ENCODE assay signal across 18 cellular contexts in the genomic region with DNA sequence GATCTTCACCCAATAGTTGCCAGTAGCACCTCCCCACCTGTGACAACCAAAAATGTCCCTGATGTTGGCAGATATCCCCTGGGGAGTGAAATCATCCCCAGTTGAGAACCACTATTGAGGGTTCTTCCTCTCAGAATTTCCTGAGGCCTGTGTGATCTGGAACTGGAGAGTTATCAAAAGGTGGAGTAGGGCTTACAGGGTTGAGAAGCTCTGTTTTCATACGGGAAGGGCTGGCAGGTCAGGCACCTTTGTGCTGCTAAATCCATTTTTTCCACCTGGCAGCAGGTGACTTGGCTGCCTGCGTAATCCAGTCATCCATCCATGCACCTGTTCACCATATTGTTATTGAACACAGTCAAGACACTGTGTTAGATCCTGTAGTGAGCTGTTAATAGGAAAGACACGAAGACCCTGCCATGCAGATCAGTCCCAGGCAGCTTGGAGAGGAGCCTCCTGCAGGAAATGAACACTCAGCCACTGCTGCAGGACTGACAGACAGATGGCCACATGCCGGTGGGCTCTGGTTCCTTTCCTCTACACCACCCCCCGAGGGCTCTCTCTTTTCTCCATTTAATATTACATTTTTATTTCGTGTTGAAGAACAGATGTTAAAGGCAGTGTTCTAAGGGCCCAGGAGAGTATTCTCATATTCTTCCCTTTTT. TPM values are rescaled to one million over a fixed set of nuclear protein-coding genes. Genes with fewer than 3 reads are reported as not detected.
DNase-seq lines count a peak whose midpoint lies in the region; ATAC-seq and TF ChIP-seq lines count a peak whose summit lies in the region.
"Had no signal": no experiment of that assay in that cellular context is flagged by ENCODE, and none has a peak within 500 bp of the region (broad histone marks: within the 10 kb centered on the region; RNA-seq: fewer than 3 reads in every experiment).

No MANE protein-coding gene starts in this region.

- H3K27me3 ChIP-seq in Loucy (ENCODE audit: insufficient read depth, low read length, poor library complexity, severe bottlenecking), result no peaks in the 10 kb centered on the region
- peaks cover 0 to 9% (median 0%) of the 10 kb centered on the region in 45 donors for H3K27me3 ChIP-seq in dorsolateral prefrontal cortex
- H3K27me3 ChIP-seq: body of pancreas, left lung had no signal

- H3K4me2 ChIP-seq in Loucy (ENCODE audit: low read depth, low read length, poor library complexity, severe bottlenecking), result peak overlapping the region; percentile 84

- no peaks in the 10 kb centered on the region for H3K27me3 Mint-ChIP-seq in stimulated activated naive B cell treated with anti-CD40 and anti-IgM and Interleukin-4, amounts not matched to agents 10 μg/mL and 1 μg/mL and 100 μg/mL, for 72 hours
- H3K27me3 Mint-ChIP-seq: naive B cell had no signal

- peaks cover 9 to 31% of the 10 kb centered on the region in 2 donors for H3K4me1 Mint-ChIP-seq in stimulated activated naive B cell treated with anti-CD40 and anti-IgM and Interleukin-4, amounts not matched to agents 10 μg/mL and 1 μg/mL and 100 μg/mL, for 72 hours

- H3K27ac Mint-ChIP-seq in stimulated activated naive B cell treated with anti-CD40 and anti-IgM and Interleukin-4, amounts not matched to agents 10 μg/mL and 1 μg/mL and 100 μg/mL, for 72 hours, result no peak overlapping the region

- H3K9me2 ChIP-seq in Loucy (replicated peaks; ENCODE audit: low read depth, low read length), result no peaks in the 10 kb centered on the region

- peak overlapping the region; percentile 5 for H3K9ac ChIP-seq in Loucy (ENCODE audit: low read depth, low read length, poor library complexity, severe bottlenecking)

- ATAC-seq in activated CD4-positive, CD25-positive, alpha-beta regulatory T cell treated with anti-CD3 and anti-CD28 coated beads, Interleukin-2, amount 50 U/mL, for 24 hours, result no peak
- ATAC-seq in stimulated activated naive B cell treated with anti-CD40 and anti-IgM and Interleukin-4, amounts not matched to agents 10 μg/mL and 1 μg/mL and 100 μg/mL, for 72 hours (replicated peaks), result peak; percentile 4 to 12
- ATAC-seq: body of pancreas had no signal

- peaks cover 0 to 4% of the 10 kb centered on the region in 2 donors for H3K9me3 Mint-ChIP-seq in stimulated activated naive B cell treated with anti-CD40 and anti-IgM and Interleukin-4, amounts not matched to agents 10 μg/mL and 1 μg/mL and 100 μg/mL, for 72 hours
- H3K9me3 Mint-ChIP-seq: naive B cell had no signal

- peaks cover 63% of the 10 kb centered on the region for H3K4me1 ChIP-seq in Loucy (ENCODE audit: insufficient read depth, low read length, poor library complexity, severe bottlenecking)

- H3K79me2 ChIP-seq in Loucy (ENCODE audit: insufficient read depth, low read length), result peaks cover 80% of the 10 kb centered on the region

- H2AFZ ChIP-seq in Loucy (ENCODE audit: low read length), result no peak overlapping the region

- H3K36me3 ChIP-seq in Loucy (ENCODE audit: insufficient read depth, low read length), result no peaks in the 10 kb centered on the region
- H3K36me3 ChIP-seq: left lung, thoracic aorta had no signal

- peak overlapping the region; percentile 37 to 68 for H3K4me3 Mint-ChIP-seq in stimulated activated naive B cell treated with anti-CD40 and anti-IgM and Interleukin-4, amounts not matched to agents 10 μg/mL and 1 μg/mL and 100 μg/mL, for 72 hours

- DNase-seq in activated CD4-positive, CD25-positive, alpha-beta regulatory T cell treated with anti-CD3 and anti-CD28 coated beads, Interleukin-2, amount 50 U/mL, for 72 hours, result peak; percentile 24
- DNase-seq in dorsolateral prefrontal cortex (no peak), HuH-7 (ENCODE audit: low spot score) (no peak), hypothalamus (lab: John Stamatoyannopoulos, UW) (no peak), SHP77 (lab: John Stamatoyannopoulos, UW) (no peak)
- no peak for DNase-seq in stimulated activated naive B cell treated with anti-CD40 and anti-IgM and Interleukin-4, amounts not matched to agents 10 μg/mL and 1 μg/mL and 100 μg/mL, for 72 hours
- DNase-seq: activated naive CD4-positive, alpha-beta T cell; DMS79 treated with DMSO at 0.1 percent for 48 hours; left lung; naive B cell; NCI-H2081; NCI-H524 treated with DMSO at 0.1 percent for 48 hours had no signal

- H3K4me3 ChIP-seq in Loucy (ENCODE audit: low read length, poor library complexity, severe bottlenecking) (peak overlapping the region; percentile 47), dorsolateral prefrontal cortex (no peak overlapping the region)
- H3K4me3 ChIP-seq: body of pancreas, left lung, thoracic aorta had no signal

- peaks cover 7 to 13% of the 10 kb centered on the region in 2 donors for H3K36me3 Mint-ChIP-seq in stimulated activated naive B cell treated with anti-CD40 and anti-IgM and Interleukin-4, amounts not matched to agents 10 μg/mL and 1 μg/mL and 100 μg/mL, for 72 hours
- H3K36me3 Mint-ChIP-seq: naive B cell had no signal

- intact Hi-C loops in dorsolateral prefrontal cortex (cut with DNase I), result loop anchor here (10.0 kb wide), 2 partner anchors 187 to 217 kb away; no protein-coding TSS in a partner anchor

- no peak for TF ChIP-seq CTCF in Loucy (conservative IDR thresholded peaks at IDR 0.05; ENCODE audit: low read length)
- no peak for TF ChIP-seq CTCF in dorsolateral prefrontal cortex (IDR thresholded peaks at IDR 0.05 in 54 of 56, conservative IDR thresholded peaks at IDR 0.05 in 2 of 56; ENCODE audit: low read depth in 1 of 56, partially characterized antibody in 56 of 56)

- no peaks in the 10 kb centered on the region for H3F3A ChIP-seq in Loucy (ENCODE audit: low read depth)

- peak overlapping the region in 48 of 59 donors; percentile 7 to 88 (median 76) for H3K27ac ChIP-seq in dorsolateral prefrontal cortex
- H3K27ac ChIP-seq: 22Rv1, C4-2B had no signal

- no peaks in the 10 kb centered on the region for H4K20me1 ChIP-seq in Loucy (ENCODE audit: insufficient read depth, low read length, poor library complexity, severe bottlenecking)

- no peaks in the 10 kb centered on the region for H3K9me3 ChIP-seq in Loucy (ENCODE audit: insufficient read depth, low read depth, low read length)
- H3K9me3 ChIP-seq: body of pancreas, left lung, thoracic aorta had no signal

RNA-seq across cellular contexts. Expression of a gene that starts 5.4 kb away (rescaled TPM):
- 10 to 100 TPM; 41.2 to 72.5 (median 53.5) TPM for total RNA-seq in dorsolateral prefrontal cortex

Comparison
In these comparisons a context has a peak if more than half of its experiments do, and no peak if none do; other contexts are left out.
1. ATAC-seq: peak in stimulated activated naive B cell treated with anti-CD40 and anti-IgM and Interleukin-4, amounts not matched to agents 10 μg/mL and 1 μg/mL and 100 μg/mL, for 72 hours (2 of 2); none in activated CD4-positive, CD25-positive, alpha-beta regulatory T cell treated with anti-CD3 and anti-CD28 coated beads, Interleukin-2, amount 50 U/mL, for 24 hours (0 of 2).